Comparison of ENCODE assay signal across 8 cellular contexts in genomic region chr5:73446631-73447233, GRCh38. TPM values are rescaled to one million over a fixed set of nuclear protein-coding genes. Genes with fewer than 3 reads are reported as not detected.
A peak's percentile ranks its signal among the peaks of the same experiment; 100 is the strongest.
DNase-seq lines count a peak whose midpoint lies in the region; ATAC-seq and TF ChIP-seq lines count a peak whose summit lies in the region.

No MANE protein-coding gene starts in this region.

- H3F3A ChIP-seq in GM23248 (ENCODE audit: insufficient read depth) = peaks cover 35% of the 10 kb centered on the region

- H3K4me3 ChIP-seq in GM23248 = peak overlapping the region; percentile 96
- H3K4me3 ChIP-seq in iPS-18c (ENCODE audit: insufficient read depth, low read depth, low read length) = peak overlapping the region; percentile 25

- H3K9me3 ChIP-seq in GM23248 (ENCODE audit: low read depth) (no peaks in the 10 kb centered on the region), iPS-18c (ENCODE audit: control insufficient read depth, insufficient read depth, low read length) (no peaks in the 10 kb centered on the region)

- H3K79me2 ChIP-seq in GM23248 (ENCODE audit: insufficient read depth) = peaks cover 61% of the 10 kb centered on the region

- DNase-seq in GM23248 (peak; percentile 48), sciatic nerve (ENCODE audit: low spot score) (no peak), NCI-H2171 (lab: John Stamatoyannopoulos, UW) (no peak), NCI-H1048 (lab: John Stamatoyannopoulos, UW) (no peak)
- no peak for DNase-seq in activated CD8-positive, alpha-beta T cell treated with anti-CD3 and anti-CD28 coated beads for 36 hours

- peaks cover 15% of the 10 kb centered on the region for H3K4me1 Mint-ChIP-seq in activated CD8-positive, alpha-beta T cell treated with anti-CD3 and anti-CD28 coated beads for 36 hours (ENCODE audit: low read depth)

- H3K4me3 Mint-ChIP-seq in activated CD8-positive, alpha-beta T cell treated with anti-CD3 and anti-CD28 coated beads for 36 hours = peak overlapping the region; percentile 66

- H3K4me2 ChIP-seq in GM23248 (ENCODE audit: unreplicated experiment) = peak overlapping the region; percentile 90

- POLR2A ChIA-PET in activated CD8-positive, alpha-beta T cell treated with anti-CD3 and anti-CD28 coated beads for 36 hours (lab: Charles Lee) = interaction anchor here (0.7 to 1.5 kb wide), 2 partner anchors 63 to 379 kb away, joined by 3 read pairs; no protein-coding TSS in a partner anchor

- peak overlapping the region; percentile 99 for H3K9ac ChIP-seq in GM23248

- CTCF ChIA-PET in activated CD8-positive, alpha-beta T cell treated with anti-CD3 and anti-CD28 coated beads for 36 hours (lab: Charles Lee) = interaction anchor here (1.1 to 1.8 kb wide), 3 partner anchors 9 to 232 kb away, joined by 3 to 8 read pairs (median 5); no protein-coding TSS in a partner anchor

- H2AFZ ChIP-seq in GM23248 = no peak overlapping the region

- H3K4me1 ChIP-seq in GM23248 (ENCODE audit: insufficient read depth) = peaks cover 22% of the 10 kb centered on the region

- H3K9me3 Mint-ChIP-seq in activated CD8-positive, alpha-beta T cell treated with anti-CD3 and anti-CD28 coated beads for 36 hours = no peaks in the 10 kb centered on the region

- no peak for ATAC-seq in activated CD8-positive, alpha-beta T cell treated with anti-CD3 and anti-CD28 coated beads for 36 hours
- ATAC-seq in sciatic nerve (no peak), GM19452 (IDR thresholded peaks at IDR 0.05; ENCODE audit: unreplicated experiment) (no peak)

- H3K27ac ChIP-seq in 22Rv1 = peak overlapping the region; percentile 95
- H3K27ac ChIP-seq in GM23248 = peak overlapping the region; percentile 88

- no peaks in the 10 kb centered on the region for H4K20me1 ChIP-seq in GM23248 (ENCODE audit: insufficient read depth)

- in situ Hi-C loops in GM23248 (cut with MboI) = loop anchor here (10.0 to 25.0 kb wide), 2 partner anchors 134 to 352 kb away; no protein-coding TSS in a partner anchor

- no peaks in the 10 kb centered on the region for H3K27me3 ChIP-seq in GM23248 (replicated peaks; ENCODE audit: insufficient read depth)

- intact Hi-C loops in activated CD8-positive, alpha-beta T cell treated with anti-CD3 and anti-CD28 coated beads for 36 hours (cut with micrococcal nuclease) = loop anchor here (2.0 to 5.0 kb wide), 2 partner anchors 64 to 146 kb away; no protein-coding TSS in a partner anchor
- intact Hi-C loops in sciatic nerve (cut with DNase I) = loop anchor here (5.0 to 10.0 kb wide), 2 partner anchors 144 to 212 kb away; no protein-coding TSS in a partner anchor

- no peak; the same call in 1 of the 2 replicates for TF ChIP-seq CTCF in 22Rv1 (IDR thresholded peaks at IDR 0.05)
- TF ChIP-seq CTCF in activated CD8-positive, alpha-beta T cell treated with anti-CD3 and anti-CD28 coated beads for 36 hours (IDR thresholded peaks at IDR 0.05) = no peak

- peaks cover 69% of the 10 kb centered on the region for H3K27me3 Mint-ChIP-seq in activated CD8-positive, alpha-beta T cell treated with anti-CD3 and anti-CD28 coated beads for 36 hours

- H3K9me2 ChIP-seq in GM23248 (ENCODE audit: insufficient read depth) = no peaks in the 10 kb centered on the region

- no peak overlapping the region for H3K27ac Mint-ChIP-seq in activated CD8-positive, alpha-beta T cell treated with anti-CD3 and anti-CD28 coated beads for 36 hours

- H3K36me3 ChIP-seq in GM23248 (ENCODE audit: low read depth) = peaks cover 29% of the 10 kb centered on the region

- WGBS in GM23248 (ENCODE audit: low coverage in 1 of 2, low lambda C conversion rate in 2 of 2, missing lambda C conversion rate in 2 of 2), 2 experiments = 1% methylated on average over 55 to 64 of the region's 66 CpGs

- H3K36me3 Mint-ChIP-seq in activated CD8-positive, alpha-beta T cell treated with anti-CD3 and anti-CD28 coated beads for 36 hours (ENCODE audit: low read depth) = peaks cover 3% of the 10 kb centered on the region

RNA-seq across cellular contexts. Expression of gene FOXD1, which starts 1.8 kb away (rescaled TPM):
- total RNA-seq in GM23248 (2014; rRNA removed; shearing (Covaris generic)) = 50.0 and 53.9 TPM in 2 replicates
- polyA plus RNA-seq in GM23248 (2016; fragmentation: Nextera tagmentation; extraction: Ambion mirVana) = 8.0 and 8.5 TPM in 2 replicates
- total RNA-seq in activated CD8-positive, alpha-beta T cell treated with anti-CD3 and anti-CD28 coated beads for 36 hours = 1 to 10 TPM in 1 of 2 experiments, under 1 TPM in 1; 0.99 to 1.5 TPM
- total RNA-seq in sciatic nerve = 99.3 TPM

RNA-seq across cellular contexts. Expression of gene BTF3, which starts 51.5 kb away (rescaled TPM):
- 162 and 249 TPM in 2 replicates for total RNA-seq in GM23248 (2014; rRNA removed; shearing (Covaris generic))
- polyA plus RNA-seq in GM23248 (2016; fragmentation: Nextera tagmentation; extraction: Ambion mirVana) = 595 and 602 TPM in 2 replicates
- 1,000 to 10,000 TPM; 1,122 to 1,184 TPM for total RNA-seq in activated CD8-positive, alpha-beta T cell treated with anti-CD3 and anti-CD28 coated beads for 36 hours
- 508 TPM for total RNA-seq in sciatic nerve

Comparison
In these comparisons a context has a peak if more than half of its experiments do, and no peak if none do; other contexts are left out.
1. RNA of gene FOXD1, which starts 1.8 kb away (total RNA-seq): 99.3 TPM in sciatic nerve (single experiment) and 50.0 to 53.9 TPM in GM23248; 0.99 to 1.5 TPM in activated CD8-positive, alpha-beta T cell treated with anti-CD3 and anti-CD28 coated beads for 36 hours; every median in the first group is over 10 times any median in the second.